ENCODE assay signal across 18 cellular contexts in genomic region chr11:134736251-134737072, GRCh38.
"Had no signal": no experiment of that assay in that cellular context is flagged by ENCODE, and none has a peak within 500 bp of the region (broad histone marks: within the 10 kb centered on the region; RNA-seq: fewer than 3 reads in every experiment).

No MANE protein-coding gene starts in this region.

- H3K36me3 ChIP-seq: cardiac muscle cell, left ventricle myocardium inferior, pancreas, tibial nerve had no signal

- H3K27ac ChIP-seq: body of pancreas, cardiac muscle cell, left ventricle myocardium inferior, pancreas, tibial nerve had no signal

- H3K4me3 ChIP-seq: body of pancreas, cardiac muscle cell, left ventricle myocardium inferior, pancreas, tibial nerve had no signal

- DNase-seq: activated CD4-positive, alpha-beta T cell treated with anti-CD3 and anti-CD28 coated beads for 1 hour; activated CD4-positive, alpha-beta T cell treated with anti-CD3 and anti-CD28 coated beads, Interleukin-2, amount 50 U/mL, for 1 hour; activated CD8-positive, alpha-beta T cell treated with anti-CD3 and anti-CD28 coated beads, Interleukin-2, amount 10 ng/mL, durations not matched to agents 7 days and 5 days; activated gamma-delta T cell treated with Interleukin-2 at 50 U/mL for 16 hours; anterior cingulate cortex; body of pancreas; effector CD4-positive, alpha-beta T cell; erythroblast; foreskin fibroblast; immature natural killer cell; left ventricle myocardium inferior; nephron progenitor cell; pancreas; right cardiac atrium; stimulated activated CD4-positive, alpha-beta T cell treated with anti-CD3 and anti-CD28 coated beads, Interleukin-12 subunit alpha, Interleukin-12 subunit beta, amount 100 ng/mL, for 4 hours; stimulated activated CD4-positive, alpha-beta T cell treated with anti-CD3 and anti-CD28 coated beads, Interleukin-4, amount 100 ng/mL, for 4 hours had no signal

- ATAC-seq: activated CD8-positive, alpha-beta T cell treated with anti-CD3 and anti-CD28 coated beads, Interleukin-2, amount 10 ng/mL, durations not matched to agents 7 days and 5 days; body of pancreas; right cardiac atrium had no signal

- H3K27me3 ChIP-seq: body of pancreas, cardiac muscle cell, pancreas, tibial nerve had no signal

- H3K4me1 ChIP-seq: body of pancreas, pancreas, tibial nerve had no signal

- H3K9me3 ChIP-seq: body of pancreas, left ventricle myocardium inferior, pancreas, tibial nerve had no signal

- FAIRE-seq: pancreas had no signal
